ENCODE assay signal across 15 cellular contexts in the genomic region with DNA sequence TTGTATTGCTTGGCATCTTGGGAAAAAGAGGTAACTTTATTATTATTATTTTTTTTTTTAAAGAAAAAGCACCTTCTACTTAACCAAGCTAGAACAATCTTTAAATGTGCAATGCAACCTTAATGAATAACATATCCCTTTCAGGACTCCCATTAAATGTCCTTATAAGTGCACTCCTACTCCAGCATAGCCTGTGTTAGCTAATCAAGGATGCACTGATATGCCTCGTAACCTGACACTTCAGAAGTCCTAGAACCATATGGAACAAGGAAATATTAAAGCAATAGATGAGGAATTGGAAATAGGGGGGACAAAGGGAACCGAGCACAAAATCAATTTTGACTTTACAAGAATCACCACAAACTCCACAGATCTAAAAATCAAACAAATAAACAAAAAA.
"Had no signal": no experiment of that assay in that cellular context is flagged by ENCODE, and none has a peak within 500 bp of the region (broad histone marks: within the 10 kb centered on the region; RNA-seq: fewer than 3 reads in every experiment).

No MANE protein-coding gene starts in this region.

- H3K27ac ChIP-seq: brain microvascular endothelial cell, dorsolateral prefrontal cortex, left lung, tibial artery, vagina had no signal

- H3K4me3 ChIP-seq: dorsolateral prefrontal cortex, left lung, tibial artery, vagina had no signal

- DNase-seq: activated CD4-positive, alpha-beta memory T cell treated with anti-CD3 and anti-CD28 coated beads for 36 hours; activated CD4-positive, alpha-beta T cell treated with anti-CD3 and anti-CD28 coated beads for 1 hour; activated gamma-delta T cell; activated T-cell treated with anti-CD3 and anti-CD28 coated beads, Interleukin-2, amount 50 U/mL, for 4 hours; brain microvascular endothelial cell; dorsolateral prefrontal cortex; left lung; occipital lobe; right cardiac atrium; small intestine; tibial artery had no signal

- H3K9me3 ChIP-seq: left lung, tibial artery, vagina had no signal

- ATAC-seq: activated T-cell treated with anti-CD3 and anti-CD28 coated beads, Interleukin-2, amount 50 U/mL, for 4 hours; esophagus mucosa; left lung; natural killer cell treated with Interleukin-12 subunit alpha and Interleukin-12 subunit beta and Interleukin-15 and Interleukin-18, amount 100 ng/mL, for 72 hours; right cardiac atrium; stimulated activated memory B cell treated with anti-CD40 and anti-IgM and Interleukin-4, amounts not matched to agents 10 μg/mL and 1 μg/mL and 100 μg/mL, for 72 hours had no signal

- H3K36me3 ChIP-seq: brain microvascular endothelial cell, left lung, tibial artery, vagina had no signal

- H3K4me1 ChIP-seq: left lung had no signal

- H3K27me3 ChIP-seq: brain microvascular endothelial cell, left lung, tibial artery, vagina had no signal
